Comparison of ENCODE assay signal across 14 cellular contexts in genomic region chr6:42502127-42502526, GRCh38. TPM values are rescaled to one million over a fixed set of nuclear protein-coding genes. Genes with fewer than 3 reads are reported as not detected.
DNase-seq lines count a peak whose midpoint lies in the region; ATAC-seq and TF ChIP-seq lines count a peak whose summit lies in the region.
"Had no signal": no experiment of that assay in that cellular context is flagged by ENCODE, and none has a peak within 500 bp of the region (broad histone marks: within the 10 kb centered on the region; RNA-seq: fewer than 3 reads in every experiment).

No MANE protein-coding gene starts in this region.

- H3K36me3 ChIP-seq in Karpas-422 (ENCODE audit: insufficient read depth, low read length) = no peaks in the 10 kb centered on the region
- H3K36me3 ChIP-seq: BLaER1 treated with 17β-estradiol and CSF1 and Interleukin-3, amounts not matched to agents 10 nM and 100 nM had no signal

- H3K27ac Mint-ChIP-seq in activated T-cell treated with anti-CD3 and anti-CD28 coated beads, Interleukin-2, amount 50 U/mL, for 72 hours = no peak overlapping the region
- H3K27ac Mint-ChIP-seq in central memory CD8-positive, alpha-beta T cell (ENCODE audit: low read depth) = peak overlapping the region; percentile 0
- H3K27ac Mint-ChIP-seq in natural killer cell = no peak overlapping the region
- H3K27ac Mint-ChIP-seq: CD4-positive, CD25-positive, alpha-beta regulatory T cell; GM23338 had no signal

- peaks cover 25% of the 10 kb centered on the region for H3K4me1 Mint-ChIP-seq in activated T-cell treated with anti-CD3 and anti-CD28 coated beads, Interleukin-2, amount 50 U/mL, for 72 hours (ENCODE audit: low read depth)
- no peaks in the 10 kb centered on the region for H3K4me1 Mint-ChIP-seq in central memory CD8-positive, alpha-beta T cell
- no peaks in the 10 kb centered on the region for H3K4me1 Mint-ChIP-seq in natural killer cell
- H3K4me1 Mint-ChIP-seq: GM23338 had no signal

- DNase-seq in activated T-cell treated with anti-CD3 and anti-CD28 coated beads, Interleukin-2, amount 50 U/mL, for 72 hours = no peak
- DNase-seq in activated T-cell treated with anti-CD3 and anti-CD28 coated beads for 4 hours = no peak
- peak; percentile 38 for DNase-seq in EH (ENCODE audit: low read depth)
- DNase-seq in Karpas-422 = no peak
- DNase-seq in central memory CD8-positive, alpha-beta T cell (ENCODE audit: low spot score in 2 of 2) = no peak
- no peak for DNase-seq in DMS153 treated with DMSO at 0.1 percent for 48 hours (lab: John Stamatoyannopoulos, UW; ENCODE audit: unreplicated experiment)
- DNase-seq in natural killer cell = no peak
- DNase-seq: 8988T; CD4-positive, CD25-positive, alpha-beta regulatory T cell; H7 had no signal

- no peaks in the 10 kb centered on the region for H3K27me3 ChIP-seq in Karpas-422 (ENCODE audit: low read length)
- H3K27me3 ChIP-seq: BLaER1 treated with 17β-estradiol and CSF1 and Interleukin-3, amounts not matched to agents 10 nM and 100 nM had no signal

- no peak overlapping the region for H3K27ac ChIP-seq in Karpas-422 (ENCODE audit: low read length)
- H3K27ac ChIP-seq: BLaER1 treated with 17β-estradiol and CSF1 and Interleukin-3, amounts not matched to agents 10 nM and 100 nM; HL-60 had no signal

- H3K9me3 ChIP-seq in Karpas-422 (ENCODE audit: low read length) = no peaks in the 10 kb centered on the region; the same call in 1 of the 2 replicates

- H3K4me3 Mint-ChIP-seq in activated T-cell treated with anti-CD3 and anti-CD28 coated beads, Interleukin-2, amount 50 U/mL, for 72 hours = peak overlapping the region in 1 of 2 donors; percentile 45
- no peak overlapping the region for H3K4me3 Mint-ChIP-seq in central memory CD8-positive, alpha-beta T cell
- no peak overlapping the region for H3K4me3 Mint-ChIP-seq in natural killer cell
- H3K4me3 Mint-ChIP-seq: GM23338 had no signal

- H3K4me2 ChIP-seq in Karpas-422 (ENCODE audit: low read depth, low read length, poor library complexity, severe bottlenecking) = no peak overlapping the region
- H3K4me2 ChIP-seq: BLaER1 treated with 17β-estradiol and CSF1 and Interleukin-3, amounts not matched to agents 10 nM and 100 nM; GM23338 had no signal

- H3K4me3 ChIP-seq in Karpas-422 (ENCODE audit: low read length) = no peak overlapping the region
- H3K4me3 ChIP-seq: BLaER1 treated with 17β-estradiol and CSF1 and Interleukin-3, amounts not matched to agents 10 nM and 100 nM; GM23338 had no signal

- TF ChIP-seq CTCF in natural killer cell (IDR thresholded peaks at IDR 0.05) = no peak

- H3K79me2 ChIP-seq in Karpas-422 (ENCODE audit: low read length) = no peaks in the 10 kb centered on the region

- H3K4me1 ChIP-seq in Karpas-422 (ENCODE audit: low read length) = peaks cover 23% of the 10 kb centered on the region

- peaks cover 5 to 8% of the 10 kb centered on the region in 2 donors for H3K36me3 Mint-ChIP-seq in activated T-cell treated with anti-CD3 and anti-CD28 coated beads, Interleukin-2, amount 50 U/mL, for 72 hours (ENCODE audit: insufficient read depth in 2 of 2)
- no peaks in the 10 kb centered on the region for H3K36me3 Mint-ChIP-seq in central memory CD8-positive, alpha-beta T cell (ENCODE audit: insufficient read depth)
- H3K36me3 Mint-ChIP-seq in natural killer cell = peaks cover 3% of the 10 kb centered on the region
- H3K36me3 Mint-ChIP-seq: CD4-positive, CD25-positive, alpha-beta regulatory T cell had no signal

- H3K9me2 ChIP-seq in Karpas-422 (replicated peaks; ENCODE audit: insufficient read depth, low read length) = no peaks in the 10 kb centered on the region

- intact Hi-C loops in natural killer cell (cut with micrococcal nuclease) = no loop called here

- H3K9me3 Mint-ChIP-seq in activated T-cell treated with anti-CD3 and anti-CD28 coated beads, Interleukin-2, amount 50 U/mL, for 72 hours = peaks cover 0 to 4% of the 10 kb centered on the region in 2 donors
- no peaks in the 10 kb centered on the region for H3K9me3 Mint-ChIP-seq in central memory CD8-positive, alpha-beta T cell
- no peaks in the 10 kb centered on the region for H3K9me3 Mint-ChIP-seq in natural killer cell
- H3K9me3 Mint-ChIP-seq: GM23338 had no signal

- H3K9ac ChIP-seq in Karpas-422 (ENCODE audit: low read length) = no peak overlapping the region
- H3K9ac ChIP-seq: BLaER1 treated with 17β-estradiol and CSF1 and Interleukin-3, amounts not matched to agents 10 nM and 100 nM had no signal

- no peaks in the 10 kb centered on the region for H4K20me1 ChIP-seq in Karpas-422 (ENCODE audit: insufficient read depth, low read depth, low read length)
- H4K20me1 ChIP-seq: BLaER1 treated with 17β-estradiol and CSF1 and Interleukin-3, amounts not matched to agents 10 nM and 100 nM had no signal

- H2AFZ ChIP-seq in Karpas-422 (ENCODE audit: low read length) = peak overlapping the region; percentile 38; the same call in 1 of the 2 replicates
- H2AFZ ChIP-seq: GM23338 had no signal

- ATAC-seq in activated T-cell treated with anti-CD3 and anti-CD28 coated beads, Interleukin-2, amount 50 U/mL, for 72 hours (replicated peaks in 1 of 2) = peak; percentile 51 to 58
- no peak for ATAC-seq in central memory CD8-positive, alpha-beta T cell (replicated peaks; ENCODE audit: extremely low read depth, poor library complexity, severe bottlenecking)
- ATAC-seq in natural killer cell (no peak), GM21576 (IDR thresholded peaks at IDR 0.05; ENCODE audit: unreplicated experiment) (no peak)
- ATAC-seq: GM23338 had no signal

- no peaks in the 10 kb centered on the region for H3K27me3 Mint-ChIP-seq in activated T-cell treated with anti-CD3 and anti-CD28 coated beads, Interleukin-2, amount 50 U/mL, for 72 hours (ENCODE audit: low read depth)
- H3K27me3 Mint-ChIP-seq in central memory CD8-positive, alpha-beta T cell = no peaks in the 10 kb centered on the region
- peaks cover 17 to 46% of the 10 kb centered on the region in 2 donors for H3K27me3 Mint-ChIP-seq in natural killer cell (ENCODE audit: low read depth in 2 of 2)

RNA-seq across cellular contexts. Expression of gene TRERF1, which starts 50.4 kb away (rescaled TPM):
- total RNA-seq in activated T-cell treated with anti-CD3 and anti-CD28 coated beads, Interleukin-2, amount 50 U/mL, for 72 hours = 10 to 100 TPM; 37.2 to 43.0 TPM
- 30.2 and 32.7 TPM in 2 replicates for total RNA-seq in Karpas-422 (2014; rRNA removed; shearing (Covaris generic); ENCODE audit: low replicate concordance)
- total RNA-seq in natural killer cell = 10 to 100 TPM; 34.6 to 42.3 (median 38.6) TPM

Comparison
In these comparisons a context has a peak if more than half of its experiments do, and no peak if none do; other contexts are left out.
1. ATAC-seq: peak in activated T-cell treated with anti-CD3 and anti-CD28 coated beads, Interleukin-2, amount 50 U/mL, for 72 hours (2 of 2); none in central memory CD8-positive, alpha-beta T cell (single experiment), natural killer cell (0 of 3) and GM21576 (single experiment).